Comparison of ENCODE assay signal across 13 cellular contexts in genomic region chr13:39410089-39410901, GRCh38.
DNase-seq lines count a peak whose midpoint lies in the region; ATAC-seq and TF ChIP-seq lines count a peak whose summit lies in the region.
"Had no signal": no experiment of that assay in that cellular context is flagged by ENCODE, and none has a peak within 500 bp of the region (broad histone marks: within the 10 kb centered on the region; RNA-seq: fewer than 3 reads in every experiment).

No MANE protein-coding gene starts in this region.

- peak; percentile 46 to 65 for ATAC-seq in gastrocnemius medialis
- ATAC-seq in GM18868 (IDR thresholded peaks at IDR 0.05; ENCODE audit: unreplicated experiment) = no peak

- in situ Hi-C loops in gastrocnemius medialis (cut with MboI; ENCODE audit: low sequenced_read_pairs in 4 of 4) = no loop called here

- H3K9me3 ChIP-seq in gastrocnemius medialis = no peaks in the 10 kb centered on the region
- H3K9me3 ChIP-seq: vagina had no signal

- DNase-seq in GM04503 (ENCODE audit: low read depth) = peak; percentile 64
- DNase-seq in astrocyte of the hippocampus (ENCODE audit: low read depth, low spot score) = peak; percentile 70
- DNase-seq in glomerular endothelial cell (ENCODE audit: extremely low read depth, low read depth, low spot score) = peak; percentile 31
- DNase-seq in gastrocnemius medialis = no peak
- no peak for DNase-seq in stimulated activated CD4-positive, alpha-beta T cell treated with anti-CD3 and anti-CD28 coated beads, Interleukin-12 subunit alpha, Interleukin-12 subunit beta, amount 100 ng/mL, for 4 hours
- no peak for DNase-seq in lower leg skin (ENCODE audit: low spot score in 2 of 2)
- DNase-seq in posterior cingulate gyrus = no peak
- DNase-seq: activated CD4-positive, alpha-beta T cell treated with anti-CD3 and anti-CD28 coated beads for 4 hours; effector CD8-positive, alpha-beta T cell; NCI-H2081 had no signal

- peaks cover 0 to 33% of the 10 kb centered on the region in 2 donors for H3K4me1 ChIP-seq in gastrocnemius medialis

- no peaks in the 10 kb centered on the region for H3K36me3 ChIP-seq in gastrocnemius medialis
- H3K36me3 ChIP-seq: vagina had no signal

- no peak for TF ChIP-seq CTCF in gastrocnemius medialis (IDR thresholded peaks at IDR 0.05 in 4 of 5, conservative IDR thresholded peaks at IDR 0.05 in 1 of 5)
- no peak for TF ChIP-seq CTCF in lower leg skin (IDR thresholded peaks at IDR 0.05)

- no peak for TF ChIP-seq POLR2A in gastrocnemius medialis (IDR thresholded peaks at IDR 0.05)
- TF ChIP-seq POLR2A in lower leg skin (IDR thresholded peaks at IDR 0.05) = no peak

- WGBS in lower leg skin, 2 donors = 46 to 53% methylated on average over 2 of the region's 2 CpGs

- H3K27me3 ChIP-seq in gastrocnemius medialis = no peaks in the 10 kb centered on the region
- H3K27me3 ChIP-seq: vagina had no signal

- peak overlapping the region; percentile 15 to 38 (median 20) for H3K27ac ChIP-seq in gastrocnemius medialis
- H3K27ac ChIP-seq: RWPE1, vagina had no signal

- no peak overlapping the region for H3K4me3 ChIP-seq in gastrocnemius medialis
- H3K4me3 ChIP-seq in lower leg skin (ENCODE audit: low read depth, poor library complexity, severe bottlenecking) = no peak overlapping the region
- H3K4me3 ChIP-seq: vagina had no signal

- intact Hi-C loops in gastrocnemius medialis (cut with DNase I; ENCODE audit: low total_unique reads) (loop anchor here (10.0 kb wide), 1 partner anchor 205 kb away; no protein-coding TSS in a partner anchor), lower leg skin (cut with DNase I; ENCODE audit: low total_unique reads) (no loop called here), posterior cingulate gyrus (cut with DNase I) (loop anchor here (10.0 kb wide), 1 partner anchor 265 kb away; no protein-coding TSS in a partner anchor)

Comparison
In these comparisons a context has a peak if more than half of its experiments do, and no peak if none do; other contexts are left out.
1. DNase-seq: peak in GM04503 (single experiment), astrocyte of the hippocampus (single experiment) and glomerular endothelial cell (single experiment); none in gastrocnemius medialis (0 of 2), stimulated activated CD4-positive, alpha-beta T cell treated with anti-CD3 and anti-CD28 coated beads, Interleukin-12 subunit alpha, Interleukin-12 subunit beta, amount 100 ng/mL, for 4 hours (single experiment), lower leg skin (0 of 2) and posterior cingulate gyrus (0 of 10).